8 cellular contexts compared by ENCODE assay signal in genomic region chr5:60699549-60700346, GRCh38. TPM values are rescaled to one million over a fixed set of nuclear protein-coding genes. Genes with fewer than 3 reads are reported as not detected.
DNase-seq lines count a peak whose midpoint lies in the region; ATAC-seq and TF ChIP-seq lines count a peak whose summit lies in the region.

TSS of gene DEPDC1B (minus strand) at chr5:60700166. CDS start at chr5:60700093, 73 bp downstream.

- no peaks in the 10 kb centered on the region for H3K27me3 ChIP-seq in CD4-positive, CD25-positive, alpha-beta regulatory T cell (ENCODE audit: control insufficient read depth, insufficient read depth, low read length)
- no peaks in the 10 kb centered on the region for H3K27me3 ChIP-seq in liver (ENCODE audit: control insufficient read depth in 4 of 4, insufficient read depth in 4 of 4, low read length in 3 of 4)

- TF ChIP-seq RAD21 in liver (IDR thresholded peaks at IDR 0.05): no peak

- peaks cover 12 to 53% (median 23%) of the 10 kb centered on the region in 4 donors for H3K4me1 Mint-ChIP-seq in CD4-positive, CD25-positive, alpha-beta regulatory T cell
- peaks cover 27% of the 10 kb centered on the region for H3K4me1 Mint-ChIP-seq in dendritic cell treated with granulocyte-macrophage colony-stimulating factor and Interleukin-4, amounts not matched to agents 40 ng/mL and 50 ng/mL, for 4 days (ENCODE audit: low read depth)

- H3K36me3 Mint-ChIP-seq in CD4-positive, CD25-positive, alpha-beta regulatory T cell: no peaks in the 10 kb centered on the region
- H3K36me3 Mint-ChIP-seq in dendritic cell treated with granulocyte-macrophage colony-stimulating factor and Interleukin-4, amounts not matched to agents 40 ng/mL and 50 ng/mL, for 4 days (ENCODE audit: low read depth): peaks cover 11% of the 10 kb centered on the region

- H3K9ac ChIP-seq in liver (ENCODE audit: low read depth in 1 of 2, low read length in 2 of 2): peak within 1 kb of the TSS; percentile 48 to 67

- intact Hi-C loops in dendritic cell treated with granulocyte-macrophage colony-stimulating factor and Interleukin-4, amounts not matched to agents 40 ng/mL and 50 ng/mL, for 4 days (cut with micrococcal nuclease): loop anchor here (2.0 to 10.0 kb wide), 4 partner anchors 128 to 925 kb away; partner anchors contain the start of genes ELOVL7, ERCC8 and NDUFAF2

- peaks cover 19% of the 10 kb centered on the region for H3K4me1 ChIP-seq in CD4-positive, CD25-positive, alpha-beta regulatory T cell (ENCODE audit: control insufficient read depth, insufficient read depth, low read length, poor library complexity, severe bottlenecking)
- H3K4me1 ChIP-seq in liver (ENCODE audit: control insufficient read depth in 4 of 4, insufficient read depth in 4 of 4, low read length in 3 of 4): peaks cover 0 to 17% (median 10%) of the 10 kb centered on the region in 4 donors

- peaks cover 35% of the 10 kb centered on the region for H3K27me3 Mint-ChIP-seq in CD4-positive, CD25-positive, alpha-beta regulatory T cell
- peaks cover 7% of the 10 kb centered on the region for H3K27me3 Mint-ChIP-seq in dendritic cell treated with granulocyte-macrophage colony-stimulating factor and Interleukin-4, amounts not matched to agents 40 ng/mL and 50 ng/mL, for 4 days

- peak; percentile 76 to 93 (median 84) for DNase-seq in CD4-positive, CD25-positive, alpha-beta regulatory T cell
- DNase-seq in NCI-H526 treated with DMSO at 0.1 percent for 48 hours (lab: John Stamatoyannopoulos, UW): peak; percentile 73
- DNase-seq in activated CD4-positive, alpha-beta T cell treated with anti-CD3 and anti-CD28 coated beads, Interleukin-2, amount 50 U/mL, for 1 hour: peak; percentile 79
- peak; percentile 87 for DNase-seq in stimulated activated CD4-positive, alpha-beta T cell treated with anti-CD3 and anti-CD28 coated beads, Interleukin-4, amount 100 ng/mL, for 1 hour

- no peaks in the 10 kb centered on the region for H3K9me3 ChIP-seq in CD4-positive, CD25-positive, alpha-beta regulatory T cell (ENCODE audit: control insufficient read depth in 2 of 2, low read length in 2 of 2)
- no peaks in the 10 kb centered on the region for H3K9me3 ChIP-seq in liver (ENCODE audit: control insufficient read depth in 4 of 4, low read length in 3 of 4)

- no peaks in the 10 kb centered on the region for H3K36me3 ChIP-seq in CD4-positive, CD25-positive, alpha-beta regulatory T cell (ENCODE audit: control insufficient read depth, insufficient read depth, low read length)
- no peaks in the 10 kb centered on the region for H3K36me3 ChIP-seq in liver (ENCODE audit: control insufficient read depth in 4 of 4, insufficient read depth in 3 of 4, low read depth in 1 of 4, low read length in 3 of 4)

- H3K27ac Mint-ChIP-seq in CD4-positive, CD25-positive, alpha-beta regulatory T cell: peak within 1 kb of the TSS; percentile 70 to 93 (median 88)
- H3K27ac Mint-ChIP-seq in dendritic cell treated with granulocyte-macrophage colony-stimulating factor and Interleukin-4, amounts not matched to agents 40 ng/mL and 50 ng/mL, for 4 days: peak within 1 kb of the TSS; percentile 89

- peak within 1 kb of the TSS; percentile 93 for H3K4me3 ChIP-seq in CD4-positive, CD25-positive, alpha-beta regulatory T cell (ENCODE audit: low read depth, low read length)
- peak within 1 kb of the TSS; percentile 50 to 84 (median 62) for H3K4me3 ChIP-seq in liver (ENCODE audit: low read depth in 1 of 3, low read length in 3 of 3)

- no peak for TF ChIP-seq CTCF in liver (IDR thresholded peaks at IDR 0.05; ENCODE audit: low read depth, low read length, missing input control)

- no peaks in the 10 kb centered on the region for H3K9me3 Mint-ChIP-seq in CD4-positive, CD25-positive, alpha-beta regulatory T cell
- no peaks in the 10 kb centered on the region for H3K9me3 Mint-ChIP-seq in dendritic cell treated with granulocyte-macrophage colony-stimulating factor and Interleukin-4, amounts not matched to agents 40 ng/mL and 50 ng/mL, for 4 days

- under 1% methylated on average over 72 of the region's 72 CpGs for WGBS in liver

- peak within 1 kb of the TSS; percentile 92 to 97 (median 95) for H3K4me3 Mint-ChIP-seq in CD4-positive, CD25-positive, alpha-beta regulatory T cell
- H3K4me3 Mint-ChIP-seq in dendritic cell treated with granulocyte-macrophage colony-stimulating factor and Interleukin-4, amounts not matched to agents 40 ng/mL and 50 ng/mL, for 4 days: peak within 1 kb of the TSS; percentile 95

- ATAC-seq in CD4-positive, CD25-positive, alpha-beta regulatory T cell (ENCODE audit: low read depth in 2 of 2): peak; percentile 83 to 91
- ATAC-seq in GM19372 (IDR thresholded peaks at IDR 0.05; ENCODE audit: low read depth, unreplicated experiment) (peak; percentile 91), HG03521 (IDR thresholded peaks at IDR 0.05; ENCODE audit: unreplicated experiment) (peak; percentile 97)

- H3K27ac ChIP-seq in CD4-positive, CD25-positive, alpha-beta regulatory T cell (ENCODE audit: insufficient read depth, low read length, poor library complexity, severe bottlenecking): peak within 1 kb of the TSS; percentile 70
- peak within 1 kb of the TSS in 1 of 2 donors; percentile 20 for H3K27ac ChIP-seq in liver (ENCODE audit: low read depth in 1 of 2, low read length in 2 of 2)

TF ChIP-seq in liver, 16 proteins besides CTCF, POLR2A, EP300 and RAD21:
- TF ChIP-seq EGR1 (IDR thresholded peaks at IDR 0.05; ENCODE audit: low read depth in 2 of 2): no peak
- TF ChIP-seq ZBTB33 (IDR thresholded peaks at IDR 0.05): no peak
- TF ChIP-seq FOXA1 (IDR thresholded peaks at IDR 0.05): no peak
- TF ChIP-seq GABPA (IDR thresholded peaks at IDR 0.05 in 1 of 2, conservative IDR thresholded peaks at IDR 0.05 in 1 of 2): peak in 1 of 2 donors; percentile 75
- TF ChIP-seq TAF1 (conservative IDR thresholded peaks at IDR 0.05): no peak
- TF ChIP-seq FOXA2 (IDR thresholded peaks at IDR 0.05): no peak
- peak; percentile 45 for TF ChIP-seq SP1 (IDR thresholded peaks at IDR 0.05)

RNA-seq across cellular contexts. Expression of gene DEPDC1B, which starts in this region (rescaled TPM):
- total RNA-seq in CD4-positive, CD25-positive, alpha-beta regulatory T cell: 2.0 TPM
- polyA plus RNA-seq in CD4-positive, CD25-positive, alpha-beta regulatory T cell: 1 to 10 TPM in 3 of 4 donors, under 1 TPM in 1; 0.83 to 4.3 (median 1.8) TPM
- 10 to 100 TPM in 1 of 2 donors, under 1 TPM in 1; 0.17 to 26.3 TPM for total RNA-seq in liver
- polyA plus RNA-seq in liver: under 1 TPM; 0.48 to 0.56 TPM
